Comparison of ENCODE assay signal across 8 cellular contexts in the genomic region with DNA sequence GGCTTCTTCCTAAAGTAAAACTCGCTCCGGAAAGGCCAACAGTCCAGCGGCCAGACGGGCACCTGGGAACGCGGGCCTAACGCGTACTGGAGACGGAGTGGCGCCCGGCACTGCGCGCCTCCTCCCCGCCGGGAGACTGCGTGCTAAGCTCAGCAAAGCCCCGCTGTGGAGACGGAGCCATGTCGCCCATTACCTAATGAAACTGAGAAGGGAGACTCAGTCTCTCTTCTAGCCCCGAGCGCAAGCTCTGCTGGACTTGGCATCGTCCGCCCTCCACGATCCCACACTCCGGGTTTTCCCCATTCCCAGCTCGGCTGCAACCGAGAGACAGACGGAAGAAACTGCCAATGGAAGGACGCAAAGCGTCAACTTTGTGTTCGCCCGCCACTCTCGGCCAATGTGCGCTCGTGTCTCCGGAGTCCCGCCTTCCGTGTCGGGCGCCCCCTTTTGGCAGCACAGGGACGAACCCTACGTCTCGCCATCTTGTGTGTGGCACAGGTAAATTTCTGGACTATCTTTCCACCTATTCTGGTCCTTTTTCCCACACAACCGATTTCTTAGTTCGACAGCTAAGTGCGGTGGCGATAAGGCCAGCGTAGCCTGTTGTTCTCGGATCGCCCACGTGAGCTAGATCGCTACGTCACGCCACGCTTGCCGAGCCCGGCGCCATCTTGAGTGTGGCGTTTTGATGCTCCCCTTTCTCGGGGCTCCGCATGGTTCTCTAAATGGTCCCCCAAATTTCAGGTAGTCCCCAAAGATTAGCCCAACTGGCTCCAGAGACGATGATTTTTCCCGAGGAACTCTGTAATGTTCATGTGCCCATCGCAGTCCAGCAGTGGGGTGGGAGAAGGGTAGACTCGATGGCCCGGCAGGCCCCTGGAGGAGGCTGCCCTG. TPM values are rescaled to one million over a fixed set of nuclear protein-coding genes. Genes with fewer than 3 reads are reported as not detected.
A peak's percentile ranks its signal among the peaks of the same experiment; 100 is the strongest.
DNase-seq lines count a peak whose midpoint lies in the region; ATAC-seq, FAIRE-seq and TF ChIP-seq lines count a peak whose summit lies in the region.

No MANE protein-coding gene starts in this region.

- H3K27me3 Mint-ChIP-seq in Calu3 (ENCODE audit: unreplicated experiment): no peaks in the 10 kb centered on the region
- peaks cover 1% of the 10 kb centered on the region for H3K27me3 Mint-ChIP-seq in mesothelial cell of epicardium (ENCODE audit: low read depth)

- intact Hi-C loops in Calu3 (cut with micrococcal nuclease; ENCODE audit: unreplicated experiment): no loop called here

- FAIRE-seq in HTR-8/SVneo (lab: Jason Lieb, UNC) (peak; percentile 51), endometrium (lab: Jason Lieb, UNC) (peak; percentile 84)

- no peaks in the 10 kb centered on the region for H3K9me3 Mint-ChIP-seq in Calu3 (ENCODE audit: low read depth, unreplicated experiment)
- no peaks in the 10 kb centered on the region for H3K9me3 Mint-ChIP-seq in mesothelial cell of epicardium

- DNase-seq in Calu3 (peak; percentile 98), HTR-8/SVneo (ENCODE audit: insufficient read length, low spot score) (peak; percentile 98), NOMO-1 treated with DMSO at 0.1 percent for 48 hours (lab: John Stamatoyannopoulos, UW; ENCODE audit: unreplicated experiment) (peak; percentile 96), mesothelial cell of epicardium (ENCODE audit: low spot score in 2 of 2, unreplicated experiment in 2 of 2) (peak; percentile 98 to 99)
- peak; percentile 90 for DNase-seq in activated CD8-positive, alpha-beta memory T cell treated with anti-CD3 and anti-CD28 coated beads, Interleukin-2, amount 50 U/mL, for 24 hours (ENCODE audit: extremely low read depth)
- peak; percentile 94 to 95 for DNase-seq in stimulated activated CD8-positive, alpha-beta memory T cell treated with anti-CD3 and anti-CD28 coated beads, Interleukin-15, amount 100 ng/mL, for 48 hours (ENCODE audit: low read depth in 2 of 2)

- H3K4me3 Mint-ChIP-seq in Calu3 (ENCODE audit: low read depth, unreplicated experiment) (peak overlapping the region; percentile 70), mesothelial cell of epicardium (peak overlapping the region; percentile 88)

- H3K27ac Mint-ChIP-seq in Calu3 (ENCODE audit: unreplicated experiment) (peak overlapping the region; percentile 100), mesothelial cell of epicardium (peak overlapping the region; percentile 100)

- CTCF ChIA-PET in Calu3 (lab: Charles Lee): no interaction called here

- BruUV-seq in Calu3 (replicated peaks; lab: Mats Ljungman, UMichigan): no TSS peak

- TF ChIP-seq CTCF in Calu3 (IDR thresholded peaks at IDR 0.05; ENCODE audit: unreplicated experiment): peak; percentile 85
- peak; percentile 88 for TF ChIP-seq CTCF in mesothelial cell of epicardium (IDR thresholded peaks at IDR 0.05; ENCODE audit: unreplicated experiment)

- H3K4me1 Mint-ChIP-seq in Calu3 (ENCODE audit: low read depth, unreplicated experiment) (peaks cover 10% of the 10 kb centered on the region), mesothelial cell of epicardium (peaks cover 18% of the 10 kb centered on the region)

- peaks cover 64% of the 10 kb centered on the region for H3K36me3 Mint-ChIP-seq in Calu3 (ENCODE audit: insufficient read depth, unreplicated experiment)
- H3K36me3 Mint-ChIP-seq in mesothelial cell of epicardium: peaks cover 7% of the 10 kb centered on the region

- peak; percentile 34 for ATAC-seq in GM21367 (IDR thresholded peaks at IDR 0.05; ENCODE audit: unreplicated experiment)

RNA-seq across cellular contexts. Expression of a gene that starts 1.3 kb away (rescaled TPM):
- total RNA-seq in Calu3 (2022): 1,239 and 1,354 TPM in 2 replicates
- total RNA-seq in mesothelial cell of epicardium: 1,098 to 1,149 TPM (median 1,136 TPM) in 3 replicates

Comparison
In these comparisons a context has a peak if more than half of its experiments do, and no peak if none do; other contexts are left out.
1. Peak in every context shown above with its lines: DNase-seq and ATAC-seq.